In the genomic region with DNA sequence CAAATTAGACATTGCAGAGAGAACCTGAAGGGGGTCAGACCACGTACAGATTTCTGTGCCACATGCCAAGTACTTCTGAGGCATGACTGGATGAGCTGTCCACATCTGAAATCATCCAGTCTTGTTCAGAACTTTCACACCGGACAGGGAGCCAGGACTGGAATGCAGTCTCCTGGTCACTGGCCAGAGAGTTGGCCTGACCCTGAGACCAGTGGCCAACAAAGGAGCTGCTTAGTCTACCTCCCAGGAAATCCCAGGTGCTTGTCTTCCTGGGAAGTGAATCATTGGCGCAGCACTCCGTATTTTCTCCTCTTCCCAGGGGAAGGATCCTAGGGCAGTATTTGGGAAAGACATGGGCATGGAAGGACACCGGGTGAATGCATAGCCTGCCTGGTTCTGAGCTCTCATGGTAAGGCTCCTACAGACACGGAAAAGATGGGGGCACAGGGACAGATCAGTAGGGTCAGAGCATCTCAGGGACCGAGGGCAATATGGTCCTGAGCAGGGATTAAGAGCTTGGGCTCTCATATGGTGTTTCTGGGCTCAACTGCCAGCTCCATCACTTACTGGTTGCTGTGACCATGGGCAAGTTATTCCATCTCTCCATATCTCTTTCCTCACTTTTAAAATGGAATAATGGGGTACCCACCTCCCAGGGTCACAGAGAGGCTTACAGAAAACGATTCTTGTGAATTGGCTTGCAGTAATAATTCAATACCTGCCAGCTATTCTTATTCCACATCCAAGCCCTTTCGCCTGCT, we compare ENCODE assay signal across 8 cellular contexts. TPM values are rescaled to one million over a fixed set of nuclear protein-coding genes. Genes with fewer than 3 reads are reported as not detected.
DNase-seq lines count a peak whose midpoint lies in the region; ATAC-seq and TF ChIP-seq lines count a peak whose summit lies in the region.

No MANE protein-coding gene starts in this region.

- DNase-seq in DMS 273 (lab: John Stamatoyannopoulos, UW; ENCODE audit: unreplicated experiment) (peak; percentile 33), DMS 273 treated with DMSO at 0.1 percent for 48 hours (lab: John Stamatoyannopoulos, UW) (no peak), RPMI7951 (ENCODE audit: low read depth) (peak; percentile 68), epithelial cell of proximal tubule (ENCODE audit: low read depth) (peak; percentile 71), ovary (peak in 3 of 5 donors; percentile 55 to 70 (median 57)), NCI-H2227 treated with DMSO at 0.1 percent for 48 hours (lab: John Stamatoyannopoulos, UW) (no peak), GM13977 (ENCODE audit: low spot score) (no peak)

- TF ChIP-seq EP300 in ovary (IDR thresholded peaks at IDR 0.05) = no peak

- in situ Hi-C loops in GM13977 (cut with MboI; ENCODE audit: low pct_unique_long_range_greater_than_20kb, low sequenced_read_pairs, unreplicated experiment) = loop anchor here (10.0 kb wide), 1 partner anchor 89 kb away; no protein-coding TSS in a partner anchor

- 15 to 23% (median 22%) methylated on average over 9 of the region's 9 CpGs for WGBS in ovary, 3 donors

- TF ChIP-seq CTCF in epithelial cell of proximal tubule (conservative IDR thresholded peaks at IDR 0.05; ENCODE audit: low read depth, low read length) (no peak), ovary (IDR thresholded peaks at IDR 0.05) (no peak), GM13977 (IDR thresholded peaks at IDR 0.05; ENCODE audit: extremely low read depth, insufficient read depth, missing control alignments) (no peak)

- H3K9me3 ChIP-seq in ovary = no peaks in the 10 kb centered on the region

- no peaks in the 10 kb centered on the region for H3K4me1 ChIP-seq in ovary (ENCODE audit: insufficient read depth)

- H3K4me3 ChIP-seq in epithelial cell of proximal tubule (ENCODE audit: low read depth, low read length) (peak overlapping the region; percentile 61), ovary (peak overlapping the region; percentile 52)

- no peaks in the 10 kb centered on the region for H3K27me3 ChIP-seq in ovary

- no peak for ATAC-seq in HG03097 (IDR thresholded peaks at IDR 0.05; ENCODE audit: low FRiP score, unreplicated experiment)

- intact Hi-C loops in ovary (cut with DNase I) = loop anchor here in 1 of 4 donors (5.0 kb wide), 1 partner anchor 42 kb away; no protein-coding TSS in a partner anchor

- no peak for TF ChIP-seq POLR2A in ovary (IDR thresholded peaks at IDR 0.05)

- peak overlapping the region in 1 of 2 donors; percentile 77 for H3K27ac ChIP-seq in ovary

- no peaks in the 10 kb centered on the region for H3K36me3 ChIP-seq in ovary

RNA-seq across cellular contexts. Expression of a gene that starts 1.3 kb away (rescaled TPM):
- total RNA-seq in RPMI7951 (2014; rRNA removed; shearing (Covaris generic)) = 68.3 and 80.6 TPM in 2 replicates
- total RNA-seq in epithelial cell of proximal tubule = 113 and 303 TPM in 2 replicates
- total RNA-seq in ovary = 100 to 1,000 TPM in 2 of 7 donors, 10 to 100 TPM in 5; 21.6 to 302 (median 72.7) TPM
- polyA plus RNA-seq in ovary = 100 to 1,000 TPM in 1 of 2 donors, 10 to 100 TPM in 1; 21.1 to 274 TPM

RNA-seq across cellular contexts. Expression of a gene that starts 15.7 kb away (rescaled TPM):
- total RNA-seq in RPMI7951 (2014; rRNA removed; shearing (Covaris generic)) = not detected in 2 replicates
- not detected in 2 replicates for total RNA-seq in epithelial cell of proximal tubule
- total RNA-seq in ovary = 1 to 10 TPM in 1 of 7 donors, not detected in 6; 2.2 TPM
- 1 to 10 TPM in 1 of 2 donors, under 1 TPM in 1; 0.02 to 2.5 TPM for polyA plus RNA-seq in ovary

RNA-seq across cellular contexts. Expression of a gene that starts 59.3 kb away (rescaled TPM):
- total RNA-seq in RPMI7951 (2014; rRNA removed; shearing (Covaris generic)) = 33.5 and 43.5 TPM in 2 replicates
- total RNA-seq in epithelial cell of proximal tubule (34.7 and 38.4 TPM in 2 replicates), ovary (10 to 100 TPM; 14.4 to 34.4 (median 24.6) TPM)
- 10 to 100 TPM; 22.5 to 24.7 TPM for polyA plus RNA-seq in ovary

Comparison
In these comparisons a context has a peak if more than half of its experiments do, and no peak if none do; other contexts are left out.
1. DNase-seq: peak in DMS 273 (single experiment), RPMI7951 (single experiment), epithelial cell of proximal tubule (single experiment) and ovary (3 of 5); none in DMS 273 treated with DMSO at 0.1 percent for 48 hours (single experiment), NCI-H2227 treated with DMSO at 0.1 percent for 48 hours (single experiment) and GM13977 (single experiment).